In genomic region chr3:45178131-45179023, GRCh38 we compare ENCODE assay signal across 13 cellular contexts. TPM values are rescaled to one million over a fixed set of nuclear protein-coding genes. Genes with fewer than 3 reads are reported as not detected.
DNase-seq lines count a peak whose midpoint lies in the region; ATAC-seq and TF ChIP-seq lines count a peak whose summit lies in the region.
"Had no signal": no experiment of that assay in that cellular context is flagged by ENCODE, and none has a peak within 500 bp of the region (broad histone marks: within the 10 kb centered on the region; RNA-seq: fewer than 3 reads in every experiment).

No MANE protein-coding gene starts in this region.

- H3K36me3 Mint-ChIP-seq in neural progenitor cell: no peaks in the 10 kb centered on the region
- no peaks in the 10 kb centered on the region for H3K36me3 Mint-ChIP-seq in activated CD4-positive, alpha-beta memory T cell treated with anti-CD3 and anti-CD28 coated beads for 36 hours
- H3K36me3 Mint-ChIP-seq: CD14-positive monocyte, natural killer cell had no signal

- POLR2A ChIA-PET in activated CD4-positive, alpha-beta memory T cell treated with anti-CD3 and anti-CD28 coated beads for 36 hours (lab: Charles Lee): no interaction called here

- no peaks in the 10 kb centered on the region for H3K9me3 Mint-ChIP-seq in neural progenitor cell
- H3K9me3 Mint-ChIP-seq in activated CD4-positive, alpha-beta memory T cell treated with anti-CD3 and anti-CD28 coated beads for 36 hours: no peaks in the 10 kb centered on the region
- H3K9me3 Mint-ChIP-seq: CD14-positive monocyte; natural killer cell; T-helper 1 cell treated with Interleukin-12 subunit alpha and Interleukin-12 subunit beta and Interleukin-4 antibody, amounts not matched to agents 30 μg/mL and 1 μg/mL, for 36 hours had no signal

- H3K27me3 Mint-ChIP-seq in neural progenitor cell (ENCODE audit: insufficient read depth, low read depth): peaks cover 3% of the 10 kb centered on the region
- peaks cover 3% of the 10 kb centered on the region for H3K27me3 Mint-ChIP-seq in activated CD4-positive, alpha-beta memory T cell treated with anti-CD3 and anti-CD28 coated beads for 36 hours

- no peaks in the 10 kb centered on the region for H3K79me2 ChIP-seq in neural progenitor cell (ENCODE audit: low read depth)

- H3K4me1 Mint-ChIP-seq in neural progenitor cell: peaks cover 17% of the 10 kb centered on the region
- peaks cover 4% of the 10 kb centered on the region for H3K4me1 Mint-ChIP-seq in activated CD4-positive, alpha-beta memory T cell treated with anti-CD3 and anti-CD28 coated beads for 36 hours (ENCODE audit: low read depth)
- H3K4me1 Mint-ChIP-seq: natural killer cell had no signal

- H3K27ac Mint-ChIP-seq in neural progenitor cell: peak overlapping the region; percentile 43
- no peak overlapping the region for H3K27ac Mint-ChIP-seq in activated CD4-positive, alpha-beta memory T cell treated with anti-CD3 and anti-CD28 coated beads for 36 hours
- H3K27ac Mint-ChIP-seq: natural killer cell; T-helper 1 cell treated with Interleukin-12 subunit alpha and Interleukin-12 subunit beta and Interleukin-4 antibody, amounts not matched to agents 30 μg/mL and 1 μg/mL, for 36 hours had no signal

- H2AFZ ChIP-seq in neural progenitor cell (replicated peaks): no peak overlapping the region

- no peak overlapping the region for H3K4me3 Mint-ChIP-seq in neural progenitor cell
- no peak overlapping the region for H3K4me3 Mint-ChIP-seq in activated CD4-positive, alpha-beta memory T cell treated with anti-CD3 and anti-CD28 coated beads for 36 hours
- H3K4me3 Mint-ChIP-seq: CD14-positive monocyte; natural killer cell; T-helper 1 cell treated with Interleukin-12 subunit alpha and Interleukin-12 subunit beta and Interleukin-4 antibody, amounts not matched to agents 30 μg/mL and 1 μg/mL, for 36 hours had no signal

- intact Hi-C loops in activated CD4-positive, alpha-beta memory T cell treated with anti-CD3 and anti-CD28 coated beads for 36 hours (cut with micrococcal nuclease): no loop called here

- peaks cover 4% of the 10 kb centered on the region for H3F3A ChIP-seq in neural progenitor cell (ENCODE audit: low read depth)

- H3K4me3 ChIP-seq in epithelial cell of esophagus (ENCODE audit: low read length) (no peak overlapping the region), neural progenitor cell (no peak overlapping the region)

- H3K9ac ChIP-seq in neural progenitor cell: no peak overlapping the region

- H3K9me3 ChIP-seq in neural progenitor cell (ENCODE audit: low read depth): no peaks in the 10 kb centered on the region

- no peaks in the 10 kb centered on the region for H4K20me1 ChIP-seq in neural progenitor cell (ENCODE audit: low read depth)

- no peak for ATAC-seq in HG02981 (IDR thresholded peaks at IDR 0.05; ENCODE audit: unreplicated experiment)

- DNase-seq in DMS79 treated with DMSO at 0.1 percent for 48 hours (lab: John Stamatoyannopoulos, UW): peak; percentile 38
- DNase-seq in NCI-H226: peak; percentile 66
- DNase-seq in epithelial cell of esophagus (ENCODE audit: low read depth): peak; percentile 57
- no peak for DNase-seq in neural progenitor cell (ENCODE audit: low spot score)
- no peak for DNase-seq in DMS114 treated with DMSO at 0.1 percent for 48 hours (lab: John Stamatoyannopoulos, UW; ENCODE audit: unreplicated experiment)
- no peak for DNase-seq in NCI-H1417 (lab: John Stamatoyannopoulos, UW)
- DNase-seq in activated CD4-positive, alpha-beta memory T cell treated with anti-CD3 and anti-CD28 coated beads for 36 hours: no peak
- DNase-seq: cerebellar nuclear complex, hippocampal formation, natural killer cell had no signal

- CTCF ChIA-PET in activated CD4-positive, alpha-beta memory T cell treated with anti-CD3 and anti-CD28 coated beads for 36 hours (lab: Charles Lee): interaction anchor here (0.7 kb wide), 1 partner anchor 220 kb away, joined by 3 read pairs; no protein-coding TSS in a partner anchor

- H3K36me3 ChIP-seq in neural progenitor cell: no peaks in the 10 kb centered on the region

- no peak overlapping the region for H3K27ac ChIP-seq in neural progenitor cell

- TF ChIP-seq CTCF in epithelial cell of esophagus (IDR thresholded peaks at IDR 0.05; ENCODE audit: insufficient read depth, low read depth, low read length, missing control alignments) (no peak), neural progenitor cell (IDR thresholded peaks at IDR 0.05) (no peak)

- no peaks in the 10 kb centered on the region for H3K4me1 ChIP-seq in neural progenitor cell

- H3K4me2 ChIP-seq in neural progenitor cell: no peak overlapping the region

- no peaks in the 10 kb centered on the region for H3K27me3 ChIP-seq in neural progenitor cell

RNA-seq across cellular contexts. Expression of gene CDCP1, which starts 32.2 kb away (rescaled TPM):
- 0.12 and 0.24 TPM in 2 replicates for total RNA-seq in neural progenitor cell (ENCODE audit: low replicate concordance)
- under 1 TPM; 0.48 to 0.53 TPM for total RNA-seq in activated CD4-positive, alpha-beta memory T cell treated with anti-CD3 and anti-CD28 coated beads for 36 hours

RNA-seq across cellular contexts. Expression of gene TMEM158, which starts 47.7 kb away (rescaled TPM):
- 2.7 and 5.5 TPM in 2 replicates for total RNA-seq in neural progenitor cell (ENCODE audit: low replicate concordance)
- not detected for total RNA-seq in activated CD4-positive, alpha-beta memory T cell treated with anti-CD3 and anti-CD28 coated beads for 36 hours

Comparison
In these comparisons a context has a peak if more than half of its experiments do, and no peak if none do; other contexts are left out.
1. DNase-seq: peak in DMS79 treated with DMSO at 0.1 percent for 48 hours (single experiment), NCI-H226 (single experiment) and epithelial cell of esophagus (single experiment); none in neural progenitor cell (single experiment), DMS114 treated with DMSO at 0.1 percent for 48 hours (single experiment), NCI-H1417 (0 of 3) and activated CD4-positive, alpha-beta memory T cell treated with anti-CD3 and anti-CD28 coated beads for 36 hours (single experiment).